In the genomic region with DNA sequence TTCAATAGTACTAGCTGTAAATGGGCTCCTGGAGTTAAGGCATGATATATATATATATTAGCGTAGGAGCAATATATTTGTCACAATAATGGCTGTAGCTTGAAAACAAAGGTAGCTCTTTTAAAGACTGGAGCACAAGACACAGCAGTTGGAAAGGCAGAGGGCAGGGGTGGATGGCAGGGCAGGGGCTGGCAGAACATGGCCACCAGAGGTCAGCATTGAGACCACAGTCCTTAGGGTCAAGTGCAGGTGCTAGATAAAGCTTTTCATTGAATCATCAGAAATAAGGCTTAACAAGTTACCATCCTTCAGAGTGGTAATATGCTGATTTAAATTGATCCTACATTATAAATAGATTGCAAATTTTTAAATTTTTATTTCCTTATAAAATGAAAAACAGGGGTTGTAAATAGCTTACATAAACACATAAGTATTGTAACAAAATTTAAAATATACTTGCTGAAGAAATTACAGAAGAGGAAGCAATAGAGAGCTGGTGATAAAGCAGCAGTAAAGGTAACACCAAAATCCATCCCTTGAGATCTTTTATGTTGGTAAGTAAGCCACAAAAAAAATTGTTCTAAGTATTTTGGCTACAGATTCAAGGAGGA, we compare ENCODE assay signal across 8 cellular contexts.
DNase-seq lines count a peak whose midpoint lies in the region; ATAC-seq, FAIRE-seq and TF ChIP-seq lines count a peak whose summit lies in the region.

No MANE protein-coding gene starts in this region.

- H3K27ac ChIP-seq in foreskin keratinocyte (no peak overlapping the region), small intestine (ENCODE audit: low read depth in 1 of 2, low read length in 1 of 2) (no peak overlapping the region)

- peak; percentile 48 for ATAC-seq in foreskin keratinocyte

- DNase-seq in AG08396 (ENCODE audit: low spot score) (peak; percentile 39), LHCN-M2 (ENCODE audit: low read depth) (peak; percentile 56), SW480 (ENCODE audit: low spot score) (peak; percentile 56), foreskin keratinocyte (no peak), small intestine (peak; percentile 19), NCI-H2227 (lab: John Stamatoyannopoulos, UW; ENCODE audit: unreplicated experiment) (no peak), NCI-H526 treated with DMSO at 0.1 percent for 48 hours (lab: John Stamatoyannopoulos, UW) (no peak)

- no peak for FAIRE-seq in small intestine (lab: Jason Lieb, UNC)

- H3K4me3 ChIP-seq in GM12875 (ENCODE audit: low read depth, low read length) (no peak overlapping the region), small intestine (ENCODE audit: low read depth in 1 of 2, low read length in 2 of 2) (no peak overlapping the region)

- no peaks in the 10 kb centered on the region for H3K36me3 ChIP-seq in small intestine (ENCODE audit: control insufficient read depth in 2 of 2, insufficient read depth in 2 of 2, low read length in 2 of 2)

- WGBS in small intestine, 3 donors, result 86 to 91% (median 86%) methylated on average over 1 of the region's 1 CpG

- H3K4me1 ChIP-seq in foreskin keratinocyte (no peaks in the 10 kb centered on the region), small intestine (ENCODE audit: control insufficient read depth in 2 of 2, insufficient read depth in 1 of 2, low read depth in 1 of 2, low read length in 1 of 2) (no peaks in the 10 kb centered on the region)

- TF ChIP-seq CTCF in GM12875 (IDR thresholded peaks at IDR 0.05; ENCODE audit: borderline replicate concordance, insufficient read depth, low read depth, low read length) (peak; percentile 88), foreskin keratinocyte (conservative IDR thresholded peaks at IDR 0.05) (peak; percentile 61)

- H3K27me3 ChIP-seq in foreskin keratinocyte, result no peaks in the 10 kb centered on the region
- H3K27me3 ChIP-seq in small intestine (ENCODE audit: control insufficient read depth in 2 of 2, insufficient read depth in 2 of 2, low read length in 2 of 2), result no peaks in the 10 kb centered on the region

- H3K9me3 ChIP-seq in small intestine (ENCODE audit: control insufficient read depth, low read depth), result no peaks in the 10 kb centered on the region

Comparison
In these comparisons a context has a peak if more than half of its experiments do, and no peak if none do; other contexts are left out.
1. DNase-seq: peak in AG08396 (single experiment), LHCN-M2 (single experiment), SW480 (single experiment) and small intestine (single experiment); none in foreskin keratinocyte (0 of 2), NCI-H2227 (single experiment) and NCI-H526 treated with DMSO at 0.1 percent for 48 hours (single experiment).